7 cellular contexts compared by ENCODE assay signal in genomic region chr14:103793192-103793591, GRCh38. TPM values are rescaled to one million over a fixed set of nuclear protein-coding genes. Genes with fewer than 3 reads are reported as not detected.
DNase-seq lines count a peak whose midpoint lies in the region; ATAC-seq and TF ChIP-seq lines count a peak whose summit lies in the region.
"Not testable (repeated sequence)": the region's sequence is repeated elsewhere in the genome, so short reads cannot be mapped to it uniquely, and the experiment has no call there.

No MANE protein-coding gene starts in this region.

- not testable (repeated sequence) for H3K4me3 Mint-ChIP-seq in activated naive CD8-positive, alpha-beta T cell treated with anti-CD3 and anti-CD28 coated beads, Interleukin-2, amount 50 U/mL, for 24 hours; endodermal cell

- H3K9me3 ChIP-seq in BE2C; endodermal cell (ENCODE audit: control insufficient read depth, low read length); mesenchymal stem cell (ENCODE audit: control insufficient read depth, low read length): not testable (repeated sequence)

- H3K27me3 ChIP-seq in BE2C; endodermal cell (ENCODE audit: control insufficient read depth, insufficient read depth, low read length, poor library complexity, severe bottlenecking); mesenchymal stem cell (ENCODE audit: control insufficient read depth in 1 of 2, insufficient read depth in 1 of 2, low read length in 2 of 2): not testable (repeated sequence)

- in situ Hi-C loops in GM13977 (cut with MboI; ENCODE audit: low pct_unique_long_range_greater_than_20kb, low sequenced_read_pairs, unreplicated experiment): not testable (repeated sequence)

- not testable (repeated sequence) for H3K27ac ChIP-seq in endodermal cell (ENCODE audit: low read depth, low read length); mesenchymal stem cell (ENCODE audit: low read length, poor library complexity, severe bottlenecking)

- not testable (repeated sequence) for H3K9ac ChIP-seq in endodermal cell (ENCODE audit: extremely low read depth, low read length, poor library complexity, severe bottlenecking); mesenchymal stem cell (ENCODE audit: low read length)

- not testable (repeated sequence) for H3K36me3 Mint-ChIP-seq in activated naive CD8-positive, alpha-beta T cell treated with anti-CD3 and anti-CD28 coated beads, Interleukin-2, amount 50 U/mL, for 24 hours (ENCODE audit: low read depth)
- peaks cover 17% of the 10 kb centered on the region for H3K36me3 Mint-ChIP-seq in endodermal cell (ENCODE audit: low read depth)

- H3K4me1 ChIP-seq in BE2C; endodermal cell (ENCODE audit: control insufficient read depth, insufficient read depth, low read length); mesenchymal stem cell (ENCODE audit: control insufficient read depth, insufficient read depth, low read depth, low read length): not testable (repeated sequence)

- not testable (repeated sequence) for H2AK5ac ChIP-seq in mesenchymal stem cell (ENCODE audit: low read length, severe bottlenecking)

- H2AFZ ChIP-seq in mesenchymal stem cell (ENCODE audit: low read depth, low read length): not testable (repeated sequence)

- H3K9me3 Mint-ChIP-seq in activated naive CD8-positive, alpha-beta T cell treated with anti-CD3 and anti-CD28 coated beads, Interleukin-2, amount 50 U/mL, for 24 hours; endodermal cell: not testable (repeated sequence)

- H3K27ac Mint-ChIP-seq in activated naive CD8-positive, alpha-beta T cell treated with anti-CD3 and anti-CD28 coated beads, Interleukin-2, amount 50 U/mL, for 24 hours; endodermal cell: not testable (repeated sequence)

- H3K23ac ChIP-seq in mesenchymal stem cell (ENCODE audit: low read length in 2 of 2): not testable (repeated sequence)

- H3K4me1 Mint-ChIP-seq in activated naive CD8-positive, alpha-beta T cell treated with anti-CD3 and anti-CD28 coated beads, Interleukin-2, amount 50 U/mL, for 24 hours; endodermal cell: not testable (repeated sequence)

- H3K4ac ChIP-seq in mesenchymal stem cell (ENCODE audit: low read depth in 1 of 2, low read length in 2 of 2): not testable (repeated sequence)

- not testable (repeated sequence) for H3K18ac ChIP-seq in mesenchymal stem cell (ENCODE audit: low read depth in 1 of 2, low read length in 2 of 2)

- peak; percentile 27; the same call in 1 of the 2 replicates for TF ChIP-seq CTCF in BE2C (IDR thresholded peaks at IDR 0.05; ENCODE audit: low read depth, low read length)
- TF ChIP-seq CTCF in GM13977 (IDR thresholded peaks at IDR 0.05; ENCODE audit: extremely low read depth, insufficient read depth, missing control alignments): peak; percentile 30
- peak; percentile 70 for TF ChIP-seq CTCF in endodermal cell (conservative IDR thresholded peaks at IDR 0.05)

- H3K79me1 ChIP-seq in mesenchymal stem cell (replicated peaks; ENCODE audit: low read length, poor library complexity, severe bottlenecking): not testable (repeated sequence)

- not testable (repeated sequence) for H2BK12ac ChIP-seq in mesenchymal stem cell (ENCODE audit: low read length in 2 of 2)

- not testable (repeated sequence) for H4K8ac ChIP-seq in mesenchymal stem cell (ENCODE audit: low read length)

- H4K91ac ChIP-seq in mesenchymal stem cell (ENCODE audit: low read length): not testable (repeated sequence)

- H2BK15ac ChIP-seq in mesenchymal stem cell (ENCODE audit: low read depth, poor library complexity, severe bottlenecking): not testable (repeated sequence)

- not testable (repeated sequence) for H3K4me3 ChIP-seq in BE2C (ENCODE audit: low read depth, low read length); endodermal cell (ENCODE audit: low read length); mesenchymal stem cell (ENCODE audit: insufficient read depth in 1 of 2, low read depth in 1 of 2, low read length in 2 of 2)

- peak; percentile 78 for ATAC-seq in activated naive CD8-positive, alpha-beta T cell treated with anti-CD3 and anti-CD28 coated beads, Interleukin-2, amount 50 U/mL, for 24 hours

- H3K36me3 ChIP-seq in BE2C (peaks cover 49% of the 10 kb centered on the region), endodermal cell (ENCODE audit: control insufficient read depth, insufficient read depth, low read length) (peaks cover 13% of the 10 kb centered on the region)
- not testable (repeated sequence) for H3K36me3 ChIP-seq in mesenchymal stem cell (ENCODE audit: control insufficient read depth in 1 of 2, insufficient read depth in 2 of 2, low read depth in 1 of 2, low read length in 2 of 2)

- not testable (repeated sequence) for H3K27me3 Mint-ChIP-seq in activated naive CD8-positive, alpha-beta T cell treated with anti-CD3 and anti-CD28 coated beads, Interleukin-2, amount 50 U/mL, for 24 hours; endodermal cell (ENCODE audit: insufficient read depth)

- H2BK5ac ChIP-seq in mesenchymal stem cell (ENCODE audit: low read depth, low read length, poor library complexity, severe bottlenecking): not testable (repeated sequence)

- H2BK120ac ChIP-seq in mesenchymal stem cell (ENCODE audit: low read depth, low read length): not testable (repeated sequence)

- H3K4me2 ChIP-seq in mesenchymal stem cell (ENCODE audit: low read length, poor library complexity, severe bottlenecking): not testable (repeated sequence)

- not testable (repeated sequence) for H3K14ac ChIP-seq in mesenchymal stem cell (ENCODE audit: low read length in 2 of 2)

- not testable (repeated sequence) for DNase-seq in BE2C; GM13977 (ENCODE audit: low spot score); activated naive CD8-positive, alpha-beta T cell treated with anti-CD3 and anti-CD28 coated beads, Interleukin-2, amount 50 U/mL, for 24 hours
- DNase-seq in MV-4-11 (lab: John Stamatoyannopoulos, UW): peak; percentile 29
- DNase-seq in OCI-M1 (lab: John Stamatoyannopoulos, UW): peak; percentile 13
- DNase-seq in endodermal cell: peak; percentile 51
- peak; percentile 6 for DNase-seq in mesenchymal stem cell

RNA-seq across cellular contexts. Expression of gene PPP1R13B, which starts 54.2 kb away (rescaled TPM):
- 70.6 TPM for polyA plus RNA-seq in BE2C (2012; ENCODE audit: insufficient read depth, insufficient read length, low read depth)
- total RNA-seq in endodermal cell: 10 to 100 TPM; 15.6 to 17.5 TPM
- 3.3 TPM for polyA plus RNA-seq in endodermal cell (2013, experiment 1 of 2)
- 4.4 TPM for polyA plus RNA-seq in endodermal cell (2013, experiment 2 of 2)
- 1.2 TPM for polyA plus RNA-seq in mesenchymal stem cell (2013, experiment 1 of 2)
- polyA plus RNA-seq in mesenchymal stem cell (2013, experiment 2 of 2): 0.86 TPM
